ENCODE assay signal across 10 cellular contexts in genomic region chr7:45196374-45196773, GRCh38. TPM values are rescaled to one million over a fixed set of nuclear protein-coding genes. Genes with fewer than 3 reads are reported as not detected.
DNase-seq lines count a peak whose midpoint lies in the region; ATAC-seq lines count a peak whose summit lies in the region.
"Had no signal": no experiment of that assay in that cellular context is flagged by ENCODE, and none has a peak within 500 bp of the region (broad histone marks: within the 10 kb centered on the region; RNA-seq: fewer than 3 reads in every experiment).

No MANE protein-coding gene starts in this region.

- intact Hi-C loops in left ventricle myocardium superior (cut with micrococcal nuclease) = no loop called here

- peak in 2 of 3 experiments; percentile 29 to 47 for DNase-seq in activated CD8-positive, alpha-beta memory T cell treated with anti-CD3 and anti-CD28 coated beads for 48 hours (ENCODE audit: low read depth in 2 of 3, low spot score in 2 of 3)
- DNase-seq in activated CD8-positive, alpha-beta memory T cell treated with anti-CD3 and anti-CD28 coated beads for 24 hours = no peak
- DNase-seq in activated T-cell treated with anti-CD3 and anti-CD28 coated beads, Interleukin-2, amount 50 U/mL, for 48 hours = peak; percentile 69 to 75
- peak; percentile 30 to 73 for DNase-seq in stimulated activated effector memory CD8-positive, alpha-beta T cell treated with anti-CD3 and anti-CD28 coated beads, Interleukin-12 subunit alpha, Interleukin-12 subunit beta, amount 100 ng/mL, for 72 hours (ENCODE audit: low spot score in 2 of 2)
- DNase-seq in Ammon's horn (ENCODE audit: low spot score) (no peak), NCI-H1092 treated with DMSO at 0.1 percent for 48 hours (lab: John Stamatoyannopoulos, UW) (no peak), left ventricle myocardium superior (no peak)
- DNase-seq: NCI-H2171 treated with DMSO at 0.1 percent for 48 hours had no signal

- H3K4me3 Mint-ChIP-seq in stimulated activated effector memory CD8-positive, alpha-beta T cell treated with anti-CD3 and anti-CD28 coated beads, Interleukin-12 subunit alpha, Interleukin-12 subunit beta, amount 100 ng/mL, for 72 hours = peak overlapping the region; percentile 6

- H3K27ac Mint-ChIP-seq in stimulated activated effector memory CD8-positive, alpha-beta T cell treated with anti-CD3 and anti-CD28 coated beads, Interleukin-12 subunit alpha, Interleukin-12 subunit beta, amount 100 ng/mL, for 72 hours = peak overlapping the region; percentile 73

- peaks cover 48% of the 10 kb centered on the region for H3K4me1 Mint-ChIP-seq in stimulated activated effector memory CD8-positive, alpha-beta T cell treated with anti-CD3 and anti-CD28 coated beads, Interleukin-12 subunit alpha, Interleukin-12 subunit beta, amount 100 ng/mL, for 72 hours

- peak; percentile 97 for ATAC-seq in HG02870 (IDR thresholded peaks at IDR 0.05; ENCODE audit: unreplicated experiment)
- peak; percentile 99 for ATAC-seq in stimulated activated effector memory CD8-positive, alpha-beta T cell treated with anti-CD3 and anti-CD28 coated beads, Interleukin-12 subunit alpha, Interleukin-12 subunit beta, amount 100 ng/mL, for 72 hours
- ATAC-seq in left ventricle myocardium superior = no peak

- H3K36me3 Mint-ChIP-seq in stimulated activated effector memory CD8-positive, alpha-beta T cell treated with anti-CD3 and anti-CD28 coated beads, Interleukin-12 subunit alpha, Interleukin-12 subunit beta, amount 100 ng/mL, for 72 hours = peaks cover 8% of the 10 kb centered on the region

- peaks cover 5% of the 10 kb centered on the region for H3K9me3 Mint-ChIP-seq in stimulated activated effector memory CD8-positive, alpha-beta T cell treated with anti-CD3 and anti-CD28 coated beads, Interleukin-12 subunit alpha, Interleukin-12 subunit beta, amount 100 ng/mL, for 72 hours

RNA-seq across cellular contexts. Expression of gene RAMP3, which starts 38.8 kb away (rescaled TPM):
- 36.0 TPM for total RNA-seq in left ventricle myocardium superior
- total RNA-seq: T-helper 1 cell treated with Interleukin-12 subunit alpha and Interleukin-12 subunit beta and Interleukin-4 antibody, amounts not matched to agents 30 ng/mL and 1 ng/mL, for 36 hours had no signal

Comparison
In these comparisons a context has a peak if more than half of its experiments do, and no peak if none do; other contexts are left out.
1. DNase-seq: peak in activated CD8-positive, alpha-beta memory T cell treated with anti-CD3 and anti-CD28 coated beads for 48 hours (2 of 3), activated T-cell treated with anti-CD3 and anti-CD28 coated beads, Interleukin-2, amount 50 U/mL, for 48 hours (2 of 2) and stimulated activated effector memory CD8-positive, alpha-beta T cell treated with anti-CD3 and anti-CD28 coated beads, Interleukin-12 subunit alpha, Interleukin-12 subunit beta, amount 100 ng/mL, for 72 hours (2 of 2); none in activated CD8-positive, alpha-beta memory T cell treated with anti-CD3 and anti-CD28 coated beads for 24 hours (single experiment), Ammon's horn (single experiment), NCI-H1092 treated with DMSO at 0.1 percent for 48 hours (single experiment) and left ventricle myocardium superior (single experiment).